19 cellular contexts compared by ENCODE assay signal in genomic region chr11:120465921-120466534, GRCh38. TPM values are rescaled to one million over a fixed set of nuclear protein-coding genes. Genes with fewer than 3 reads are reported as not detected.
DNase-seq lines count a peak whose midpoint lies in the region; ATAC-seq, FAIRE-seq and TF ChIP-seq lines count a peak whose summit lies in the region.
"Had no signal": no experiment of that assay in that cellular context is flagged by ENCODE, and none has a peak within 500 bp of the region (broad histone marks: within the 10 kb centered on the region; RNA-seq: fewer than 3 reads in every experiment).

No MANE protein-coding gene starts in this region.

- H3K9ac ChIP-seq in BLaER1: no peak overlapping the region

- H3K36me3 ChIP-seq in BLaER1 (peaks cover 75% of the 10 kb centered on the region), suprapubic skin (peaks cover 86% of the 10 kb centered on the region), small intestine (ENCODE audit: control insufficient read depth in 2 of 2, insufficient read depth in 2 of 2, low read length in 2 of 2) (peaks cover 14 to 19% of the 10 kb centered on the region in 2 donors)

- TF ChIP-seq EP300 in suprapubic skin (IDR thresholded peaks at IDR 0.05): no peak

- DNase-seq in NB4 (ENCODE audit: low read depth): peak; percentile 7
- DNase-seq in cerebellar cortex (ENCODE audit: low spot score): peak; percentile 9
- DNase-seq in neural crest cell (ENCODE audit: low read depth, low spot score): no peak
- no peak for DNase-seq in suprapubic skin (ENCODE audit: low spot score in 2 of 2)
- no peak for DNase-seq in HK-2 (ENCODE audit: unreplicated experiment)
- no peak for DNase-seq in small intestine
- DNase-seq: ACHN; C1 segment of cervical spinal cord; Calu3; CD4-positive, alpha-beta T cell; DMS79; GOT3 had no signal

- H4K20me1 ChIP-seq in BLaER1: peaks cover 10% of the 10 kb centered on the region; the same call in 1 of the 2 replicates

- peaks cover 36% of the 10 kb centered on the region for H3K36me3 Mint-ChIP-seq in neural crest cell (ENCODE audit: low read depth)

- no peak overlapping the region for H3K4me3 ChIP-seq in BLaER1
- H3K4me3 ChIP-seq in NB4 (ENCODE audit: low read depth, low read length): no peak overlapping the region
- no peak overlapping the region for H3K4me3 ChIP-seq in suprapubic skin
- H3K4me3 ChIP-seq in small intestine (ENCODE audit: low read depth in 1 of 2, low read length in 2 of 2): no peak overlapping the region
- H3K4me3 ChIP-seq: HAP-1 had no signal

- H3K27ac ChIP-seq in BLaER1: no peak overlapping the region
- no peak overlapping the region for H3K27ac ChIP-seq in suprapubic skin
- no peak overlapping the region for H3K27ac ChIP-seq in small intestine (ENCODE audit: low read depth in 1 of 2, low read length in 1 of 2)
- H3K27ac ChIP-seq: HL-60 had no signal

- FAIRE-seq in small intestine (lab: Jason Lieb, UNC): no peak
- FAIRE-seq: G401.6, GM19239 had no signal

- H3K4me1 ChIP-seq in BLaER1 (peaks cover 13% of the 10 kb centered on the region), suprapubic skin (no peaks in the 10 kb centered on the region), small intestine (ENCODE audit: control insufficient read depth in 2 of 2, insufficient read depth in 1 of 2, low read depth in 1 of 2, low read length in 1 of 2) (no peaks in the 10 kb centered on the region)
- H3K4me1 ChIP-seq: HAP-1 had no signal

- no peaks in the 10 kb centered on the region for H3K4me1 Mint-ChIP-seq in neural crest cell

- H3K4me2 ChIP-seq in BLaER1: peak overlapping the region; percentile 60

- no peak for ATAC-seq in HG03159 (IDR thresholded peaks at IDR 0.05; ENCODE audit: unreplicated experiment)

- H3K9me3 ChIP-seq in BLaER1 (no peaks in the 10 kb centered on the region), suprapubic skin (no peaks in the 10 kb centered on the region), small intestine (ENCODE audit: control insufficient read depth, low read depth) (no peaks in the 10 kb centered on the region)
- H3K9me3 ChIP-seq: HAP-1 had no signal

- no peaks in the 10 kb centered on the region for H3K27me3 ChIP-seq in BLaER1
- no peaks in the 10 kb centered on the region for H3K27me3 ChIP-seq in suprapubic skin
- H3K27me3 ChIP-seq in small intestine (ENCODE audit: control insufficient read depth in 2 of 2, insufficient read depth in 2 of 2, low read length in 2 of 2): no peaks in the 10 kb centered on the region

- no peaks in the 10 kb centered on the region for H3K27me3 Mint-ChIP-seq in neural crest cell (ENCODE audit: low read depth)
- H3K27me3 Mint-ChIP-seq: CD4-positive, alpha-beta T cell had no signal

- TF ChIP-seq POLR2A in NB4 (IDR thresholded peaks at IDR 0.05; ENCODE audit: extremely low read depth, insufficient read length) (no peak), suprapubic skin (IDR thresholded peaks at IDR 0.05) (no peak)

- H3K27ac Mint-ChIP-seq in neural crest cell (ENCODE audit: unreplicated experiment): peak overlapping the region; percentile 62
- H3K27ac Mint-ChIP-seq: CD4-positive, alpha-beta T cell had no signal

- TF ChIP-seq CTCF in NB4 (IDR thresholded peaks at IDR 0.05; ENCODE audit: low read depth, low read length) (no peak), neural crest cell (conservative IDR thresholded peaks at IDR 0.05) (no peak), suprapubic skin (IDR thresholded peaks at IDR 0.05) (no peak)

- H3K4me3 Mint-ChIP-seq in neural crest cell: no peak overlapping the region
- H3K4me3 Mint-ChIP-seq: CD4-positive, alpha-beta T cell had no signal

- WGBS in suprapubic skin: 86% methylated on average over 6 of the region's 6 CpGs
- 83 to 94% (median 88%) methylated on average over 6 of the region's 6 CpGs for WGBS in small intestine, 3 donors

- no peaks in the 10 kb centered on the region for H3K9me3 Mint-ChIP-seq in neural crest cell
- H3K9me3 Mint-ChIP-seq: CD4-positive, alpha-beta T cell had no signal

RNA-seq across cellular contexts. Expression of gene GRIK4, which starts 45.5 kb away (rescaled TPM):
- total RNA-seq in neural crest cell (0.86 and 0.89 TPM in 2 replicates), suprapubic skin (under 1 TPM in 1 of 4 donors, not detected in 3; 0.24 TPM)
- under 1 TPM in 2 of 3 donors, not detected in 1; 0.15 to 0.27 TPM for polyA plus RNA-seq in small intestine
- total RNA-seq: A172; Calu3; CD4-positive, alpha-beta T cell had no signal

Comparison
In these comparisons a context has a peak if more than half of its experiments do, and no peak if none do; other contexts are left out.
1. DNase-seq: peak in NB4 (single experiment) and cerebellar cortex (single experiment); none in neural crest cell (single experiment), suprapubic skin (0 of 2), HK-2 (single experiment) and small intestine (single experiment).